15 cellular contexts compared by ENCODE assay signal in genomic region chr6:56518995-56519767, GRCh38.
DNase-seq lines count a peak whose midpoint lies in the region; ATAC-seq and TF ChIP-seq lines count a peak whose summit lies in the region.
"Had no signal": no experiment of that assay in that cellular context is flagged by ENCODE, and none has a peak within 500 bp of the region (broad histone marks: within the 10 kb centered on the region; RNA-seq: fewer than 3 reads in every experiment).

No MANE protein-coding gene starts in this region.

- DNase-seq in GM23338 (ENCODE audit: low spot score), result no peak
- DNase-seq in coronary artery (ENCODE audit: low spot score), result no peak
- no peak for DNase-seq in inferior parietal cortex (ENCODE audit: extremely low spot score)
- DNase-seq in foreskin keratinocyte, result no peak
- DNase-seq in activated naive CD8-positive, alpha-beta T cell treated with anti-CD3 and anti-CD28 coated beads, Interleukin-2, amount 50 U/mL, for 24 hours, result no peak
- DNase-seq: C1 segment of cervical spinal cord, H7, NCI-H1436 treated with DMSO at 0.1 percent for 48 hours, NCI-H2081 treated with DMSO at 0.1 percent for 48 hours, NCI-H2227 treated with DMSO at 0.1 percent for 48 hours, NCI-H526 treated with DMSO at 0.1 percent for 48 hours had no signal

- H3K27me3 Mint-ChIP-seq in GM23338 (ENCODE audit: insufficient read depth, low read depth, poor library complexity), result no peaks in the 10 kb centered on the region
- no peaks in the 10 kb centered on the region for H3K27me3 Mint-ChIP-seq in activated naive CD8-positive, alpha-beta T cell treated with anti-CD3 and anti-CD28 coated beads, Interleukin-2, amount 50 U/mL, for 24 hours

- H3K27ac ChIP-seq in GM23338 (ENCODE audit: low read depth) (no peak overlapping the region), coronary artery (peak overlapping the region; percentile 40 to 44), liver (ENCODE audit: low read depth in 1 of 2, low read length in 2 of 2) (peak overlapping the region in 1 of 2 donors; percentile 0), rectal smooth muscle tissue (ENCODE audit: low read depth, low read length) (peak overlapping the region; percentile 50), foreskin keratinocyte (no peak overlapping the region)
- H3K27ac ChIP-seq: RWPE1 had no signal

- no peaks in the 10 kb centered on the region for H3F3A ChIP-seq in GM23338 (replicated peaks; ENCODE audit: low read depth)

- peak overlapping the region; percentile 21 for H3K27ac Mint-ChIP-seq in GM23338
- no peak overlapping the region for H3K27ac Mint-ChIP-seq in activated naive CD8-positive, alpha-beta T cell treated with anti-CD3 and anti-CD28 coated beads, Interleukin-2, amount 50 U/mL, for 24 hours

- H3K9me3 Mint-ChIP-seq in GM23338, result no peaks in the 10 kb centered on the region
- H3K9me3 Mint-ChIP-seq in activated naive CD8-positive, alpha-beta T cell treated with anti-CD3 and anti-CD28 coated beads, Interleukin-2, amount 50 U/mL, for 24 hours, result peaks cover 10% of the 10 kb centered on the region

- peaks cover 9% of the 10 kb centered on the region; the same call in 1 of the 2 replicates for H3K79me2 ChIP-seq in GM23338 (replicated peaks; ENCODE audit: insufficient read depth)

- H3K27me3 ChIP-seq in GM23338 (ENCODE audit: insufficient read depth) (no peaks in the 10 kb centered on the region), liver (ENCODE audit: control insufficient read depth in 4 of 4, insufficient read depth in 4 of 4, low read length in 3 of 4) (no peaks in the 10 kb centered on the region), rectal smooth muscle tissue (ENCODE audit: control insufficient read depth, insufficient read depth, low read length) (no peaks in the 10 kb centered on the region), foreskin keratinocyte (no peaks in the 10 kb centered on the region)

- ATAC-seq in GM23338 (no peak), foreskin keratinocyte (no peak), HG03432 (IDR thresholded peaks at IDR 0.05; ENCODE audit: unreplicated experiment) (no peak)
- no peak for ATAC-seq in activated naive CD8-positive, alpha-beta T cell treated with anti-CD3 and anti-CD28 coated beads, Interleukin-2, amount 50 U/mL, for 24 hours

- H3K36me3 ChIP-seq in GM23338 (ENCODE audit: insufficient read depth) (peaks cover 3% of the 10 kb centered on the region; the same call in 1 of the 2 replicates), liver (ENCODE audit: control insufficient read depth in 4 of 4, insufficient read depth in 3 of 4, low read depth in 1 of 4, low read length in 3 of 4) (peaks cover 0 to 16% (median 7%) of the 10 kb centered on the region in 4 donors), rectal smooth muscle tissue (ENCODE audit: control insufficient read depth, insufficient read depth, low read length) (peaks cover 8% of the 10 kb centered on the region)

- TF ChIP-seq RAD21 in liver (IDR thresholded peaks at IDR 0.05), result peak in 1 of 2 donors; percentile 14

- 50% methylated on average over 5 of the region's 5 CpGs for WGBS in liver

- peaks cover 33% of the 10 kb centered on the region for H3K36me3 Mint-ChIP-seq in GM23338 (ENCODE audit: low read depth)
- no peaks in the 10 kb centered on the region for H3K36me3 Mint-ChIP-seq in activated naive CD8-positive, alpha-beta T cell treated with anti-CD3 and anti-CD28 coated beads, Interleukin-2, amount 50 U/mL, for 24 hours (ENCODE audit: low read depth)

- H4K20me1 ChIP-seq in GM23338 (replicated peaks; ENCODE audit: insufficient read depth), result no peaks in the 10 kb centered on the region

- TF ChIP-seq CTCF in GM23338 (conservative IDR thresholded peaks at IDR 0.05; ENCODE audit: low read depth in 2 of 2) (no peak), coronary artery (IDR thresholded peaks at IDR 0.05) (no peak), liver (IDR thresholded peaks at IDR 0.05; ENCODE audit: low read depth, low read length, missing input control) (no peak), foreskin keratinocyte (conservative IDR thresholded peaks at IDR 0.05) (no peak)

- H3K9ac ChIP-seq in liver (ENCODE audit: low read depth in 1 of 2, low read length in 2 of 2) (peak overlapping the region in 1 of 2 donors; percentile 5), rectal smooth muscle tissue (ENCODE audit: low read length) (no peak overlapping the region)

- H2AFZ ChIP-seq in GM23338, result no peak overlapping the region

- no peak overlapping the region for H3K4me3 Mint-ChIP-seq in GM23338
- no peak overlapping the region for H3K4me3 Mint-ChIP-seq in activated naive CD8-positive, alpha-beta T cell treated with anti-CD3 and anti-CD28 coated beads, Interleukin-2, amount 50 U/mL, for 24 hours

- no peak overlapping the region for H3K4me2 ChIP-seq in GM23338

- H3K9me3 ChIP-seq in liver (ENCODE audit: control insufficient read depth in 4 of 4, low read length in 3 of 4), result no peaks in the 10 kb centered on the region

- no peak overlapping the region for H3K4me3 ChIP-seq in GM23338
- no peak overlapping the region for H3K4me3 ChIP-seq in coronary artery
- no peak overlapping the region for H3K4me3 ChIP-seq in liver (ENCODE audit: low read depth in 1 of 3, low read length in 3 of 3)
- H3K4me3 ChIP-seq in rectal smooth muscle tissue (ENCODE audit: low read length), result no peak overlapping the region

- H3K9me2 ChIP-seq in GM23338 (ENCODE audit: insufficient read depth), result no peaks in the 10 kb centered on the region

- peaks cover 36% of the 10 kb centered on the region for H3K4me1 ChIP-seq in GM23338 (ENCODE audit: insufficient read depth)
- H3K4me1 ChIP-seq in liver (ENCODE audit: control insufficient read depth in 4 of 4, insufficient read depth in 4 of 4, low read length in 3 of 4), result peaks cover 9 to 44% (median 40%) of the 10 kb centered on the region in 4 donors
- peaks cover 29% of the 10 kb centered on the region for H3K4me1 ChIP-seq in rectal smooth muscle tissue (ENCODE audit: control insufficient read depth, insufficient read depth, low read length)
- H3K4me1 ChIP-seq in foreskin keratinocyte, result no peaks in the 10 kb centered on the region

- peaks cover 39% of the 10 kb centered on the region for H3K4me1 Mint-ChIP-seq in GM23338
- no peaks in the 10 kb centered on the region for H3K4me1 Mint-ChIP-seq in activated naive CD8-positive, alpha-beta T cell treated with anti-CD3 and anti-CD28 coated beads, Interleukin-2, amount 50 U/mL, for 24 hours

TF ChIP-seq in GM23338, 12 proteins besides CTCF, POLR2A, EP300 and RAD21 (continues in another document):
- TF ChIP-seq ZNF114 (CRISPR knock-in tag; IDR thresholded peaks at IDR 0.05), result no peak

TF ChIP-seq in liver, 16 proteins besides CTCF, POLR2A, EP300 and RAD21:
- TF ChIP-seq NR2F2 (IDR thresholded peaks at IDR 0.05) (no peak), RXRA (IDR thresholded peaks at IDR 0.05) (peak in 1 of 2 donors; percentile 12), HNF4A (conservative IDR thresholded peaks at IDR 0.05) (peak; percentile 72 to 76), HNF4G (IDR thresholded peaks at IDR 0.05) (peak; percentile 31), FOXA1 (IDR thresholded peaks at IDR 0.05) (no peak), MAX (IDR thresholded peaks at IDR 0.05) (no peak), JUND (IDR thresholded peaks at IDR 0.05) (no peak), SP1 (IDR thresholded peaks at IDR 0.05) (peak; percentile 42), TAF1 (conservative IDR thresholded peaks at IDR 0.05) (no peak), GABPA (IDR thresholded peaks at IDR 0.05 in 1 of 2, conservative IDR thresholded peaks at IDR 0.05 in 1 of 2) (no peak)
- TF ChIP-seq, protein P1, sequence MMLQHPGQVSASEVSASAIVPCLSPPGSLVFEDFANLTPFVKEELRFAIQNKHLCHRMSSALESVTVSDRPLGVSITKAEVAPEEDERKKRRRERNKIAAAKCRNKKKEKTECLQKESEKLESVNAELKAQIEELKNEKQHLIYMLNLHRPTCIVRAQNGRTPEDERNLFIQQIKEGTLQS (IDR thresholded peaks at IDR 0.05), result no peak
- TF ChIP-seq, protein P2, sequence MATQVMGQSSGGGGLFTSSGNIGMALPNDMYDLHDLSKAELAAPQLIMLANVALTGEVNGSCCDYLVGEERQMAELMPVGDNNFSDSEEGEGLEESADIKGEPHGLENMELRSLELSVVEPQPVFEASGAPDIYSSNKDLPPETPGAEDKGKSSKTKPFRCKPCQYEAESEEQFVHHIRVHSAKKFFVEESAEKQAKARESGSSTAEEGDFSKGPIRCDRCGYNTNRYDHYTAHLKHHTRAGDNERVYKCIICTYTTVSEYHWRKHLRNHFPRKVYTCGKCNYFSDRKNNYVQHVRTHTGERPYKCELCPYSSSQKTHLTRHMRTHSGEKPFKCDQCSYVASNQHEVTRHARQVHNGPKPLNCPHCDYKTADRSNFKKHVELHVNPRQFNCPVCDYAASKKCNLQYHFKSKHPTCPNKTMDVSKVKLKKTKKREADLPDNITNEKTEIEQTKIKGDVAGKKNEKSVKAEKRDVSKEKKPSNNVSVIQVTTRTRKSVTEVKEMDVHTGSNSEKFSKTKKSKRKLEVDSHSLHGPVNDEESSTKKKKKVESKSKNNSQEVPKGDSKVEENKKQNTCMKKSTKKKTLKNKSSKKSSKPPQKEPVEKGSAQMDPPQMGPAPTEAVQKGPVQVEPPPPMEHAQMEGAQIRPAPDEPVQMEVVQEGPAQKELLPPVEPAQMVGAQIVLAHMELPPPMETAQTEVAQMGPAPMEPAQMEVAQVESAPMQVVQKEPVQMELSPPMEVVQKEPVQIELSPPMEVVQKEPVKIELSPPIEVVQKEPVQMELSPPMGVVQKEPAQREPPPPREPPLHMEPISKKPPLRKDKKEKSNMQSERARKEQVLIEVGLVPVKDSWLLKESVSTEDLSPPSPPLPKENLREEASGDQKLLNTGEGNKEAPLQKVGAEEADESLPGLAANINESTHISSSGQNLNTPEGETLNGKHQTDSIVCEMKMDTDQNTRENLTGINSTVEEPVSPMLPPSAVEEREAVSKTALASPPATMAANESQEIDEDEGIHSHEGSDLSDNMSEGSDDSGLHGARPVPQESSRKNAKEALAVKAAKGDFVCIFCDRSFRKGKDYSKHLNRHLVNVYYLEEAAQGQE (IDR thresholded peaks at IDR 0.05), result peak; percentile 12

Comparison
In these comparisons a context has a peak if more than half of its experiments do, and no peak if none do; other contexts are left out.
1. H3K27ac ChIP-seq: peak in coronary artery (2 of 2) and rectal smooth muscle tissue (single experiment); none in GM23338 (single experiment) and foreskin keratinocyte (single experiment).